29 cellular contexts compared by ENCODE assay signal in the genomic region with DNA sequence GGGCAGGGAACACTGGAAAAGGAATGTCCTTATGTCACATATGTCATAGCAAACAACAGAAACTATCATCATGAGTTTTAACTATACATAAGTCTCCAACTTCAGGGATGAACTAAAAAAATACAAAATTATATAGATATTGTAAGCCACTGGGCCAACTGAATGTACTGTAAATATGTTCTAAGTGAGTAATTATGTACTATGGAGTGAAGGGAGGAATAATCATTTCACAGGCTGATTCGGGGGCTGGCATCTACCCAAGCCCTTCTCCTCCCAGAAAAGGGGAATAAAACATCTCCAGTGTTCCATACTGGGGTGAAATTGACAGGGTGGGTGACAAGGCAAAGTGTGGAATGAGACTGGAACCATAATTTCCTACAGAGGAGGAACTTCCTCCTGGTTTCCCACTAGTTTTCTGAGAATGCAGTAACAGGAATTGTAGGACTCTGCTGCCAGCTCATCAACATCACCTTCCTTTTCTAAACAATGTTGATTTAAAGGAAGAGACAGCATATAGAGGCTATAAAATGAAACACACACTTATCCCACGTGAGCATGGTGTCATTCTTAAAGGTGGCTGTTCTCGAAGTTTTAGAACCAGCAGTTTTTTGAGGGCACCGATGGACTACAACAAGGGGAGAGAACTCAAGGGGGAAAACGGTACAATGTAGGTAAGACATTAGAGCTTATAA.
"Had no signal": no experiment of that assay in that cellular context is flagged by ENCODE, and none has a peak within 500 bp of the region (broad histone marks: within the 10 kb centered on the region; RNA-seq: fewer than 3 reads in every experiment).

No MANE protein-coding gene starts in this region.

- H3K4me3 Mint-ChIP-seq: activated naive CD4-positive, alpha-beta T cell treated with anti-CD3 and anti-CD28 coated beads, Interleukin-2, amount 50 U/mL, for 24 hours; activated T-helper 1 cell treated with anti-CD3 and anti-CD28 coated beads, Interleukin-12 subunit alpha, Interleukin-12 subunit beta, Interleukin-2, Interleukin-4 antibody, amounts not matched to agents 30 ng/mL and 10 ng/mL and 1 ng/mL, durations not matched to agents 14 hours and 24 hours and 36 hours; brain; effector memory CD8-positive, alpha-beta T cell; immature natural killer cell; natural killer cell treated with Interleukin-12 subunit alpha and Interleukin-12 subunit beta and Interleukin-15 and Interleukin-18, amount 100 ng/mL, for 72 hours; stimulated activated effector memory CD8-positive, alpha-beta T cell treated with anti-CD3 and anti-CD28 coated beads, Interleukin-12 subunit alpha, Interleukin-12 subunit beta, amount 100 ng/mL, for 72 hours had no signal

- H3K27me3 Mint-ChIP-seq: activated naive CD4-positive, alpha-beta T cell treated with anti-CD3 and anti-CD28 coated beads, Interleukin-2, amount 50 U/mL, for 24 hours; brain; effector memory CD8-positive, alpha-beta T cell; natural killer cell treated with Interleukin-12 subunit alpha and Interleukin-12 subunit beta and Interleukin-15 and Interleukin-18, amount 100 ng/mL, for 72 hours had no signal

- H3K27ac ChIP-seq: dorsolateral prefrontal cortex, hepatocyte, right lobe of liver, skin epidermis, uterus had no signal

- H3K9me3 Mint-ChIP-seq: activated naive CD4-positive, alpha-beta T cell treated with anti-CD3 and anti-CD28 coated beads, Interleukin-2, amount 50 U/mL, for 24 hours; activated T-helper 1 cell treated with anti-CD3 and anti-CD28 coated beads, Interleukin-12 subunit alpha, Interleukin-12 subunit beta, Interleukin-2, Interleukin-4 antibody, amounts not matched to agents 30 ng/mL and 10 ng/mL and 1 ng/mL, durations not matched to agents 14 hours and 24 hours and 36 hours; brain; effector memory CD8-positive, alpha-beta T cell; immature natural killer cell; natural killer cell treated with Interleukin-12 subunit alpha and Interleukin-12 subunit beta and Interleukin-15 and Interleukin-18, amount 100 ng/mL, for 72 hours; stimulated activated effector memory CD8-positive, alpha-beta T cell treated with anti-CD3 and anti-CD28 coated beads, Interleukin-12 subunit alpha, Interleukin-12 subunit beta, amount 100 ng/mL, for 72 hours had no signal

- ATAC-seq: effector memory CD8-positive, alpha-beta T cell; left ventricle myocardium superior; natural killer cell treated with Interleukin-12 subunit alpha and Interleukin-12 subunit beta and Interleukin-15 and Interleukin-18, amount 100 ng/mL, for 72 hours; right lobe of liver; stimulated activated effector memory CD8-positive, alpha-beta T cell treated with anti-CD3 and anti-CD28 coated beads, Interleukin-12 subunit alpha, Interleukin-12 subunit beta, amount 100 ng/mL, for 72 hours had no signal

- DNase-seq: activated CD4-positive, alpha-beta T cell treated with anti-CD3 and anti-CD28 coated beads for 4 hours; activated CD4-positive, alpha-beta T cell treated with anti-CD3 and anti-CD28 coated beads, Interleukin-2, amount 50 U/mL, for 48 hours; activated CD4-positive, CD25-positive, alpha-beta regulatory T cell; activated CD8-positive, alpha-beta memory T cell treated with anti-CD3 and anti-CD28 coated beads, Interleukin-2, amount 50 U/mL, for 48 hours; activated gamma-delta T cell; aorta; caudate nucleus; dorsolateral prefrontal cortex; effector memory CD8-positive, alpha-beta T cell; glutamatergic neuron; immature natural killer cell; kidney glomerular epithelial cell; left ventricle myocardium superior; mammary epithelial cell; midbrain; right lobe of liver; stimulated activated CD4-positive, alpha-beta T cell treated with anti-CD3 and anti-CD28 coated beads, Interleukin-2, amount 100 ng/mL, for 24 hours; T-helper 1 cell; T-helper 9 cell; trophoblast cell; uterus had no signal

- H3K27ac Mint-ChIP-seq: activated naive CD4-positive, alpha-beta T cell treated with anti-CD3 and anti-CD28 coated beads, Interleukin-2, amount 50 U/mL, for 24 hours; activated T-helper 1 cell treated with anti-CD3 and anti-CD28 coated beads, Interleukin-12 subunit alpha, Interleukin-12 subunit beta, Interleukin-2, Interleukin-4 antibody, amounts not matched to agents 30 ng/mL and 10 ng/mL and 1 ng/mL, durations not matched to agents 14 hours and 24 hours and 36 hours; effector memory CD8-positive, alpha-beta T cell; immature natural killer cell; natural killer cell treated with Interleukin-12 subunit alpha and Interleukin-12 subunit beta and Interleukin-15 and Interleukin-18, amount 100 ng/mL, for 72 hours had no signal

- H3K4me3 ChIP-seq: dorsolateral prefrontal cortex, esophagus muscularis mucosa, hepatocyte, right lobe of liver, skin epidermis, uterus had no signal
